Comparison of ENCODE assay signal across 20 cellular contexts in the genomic region with DNA sequence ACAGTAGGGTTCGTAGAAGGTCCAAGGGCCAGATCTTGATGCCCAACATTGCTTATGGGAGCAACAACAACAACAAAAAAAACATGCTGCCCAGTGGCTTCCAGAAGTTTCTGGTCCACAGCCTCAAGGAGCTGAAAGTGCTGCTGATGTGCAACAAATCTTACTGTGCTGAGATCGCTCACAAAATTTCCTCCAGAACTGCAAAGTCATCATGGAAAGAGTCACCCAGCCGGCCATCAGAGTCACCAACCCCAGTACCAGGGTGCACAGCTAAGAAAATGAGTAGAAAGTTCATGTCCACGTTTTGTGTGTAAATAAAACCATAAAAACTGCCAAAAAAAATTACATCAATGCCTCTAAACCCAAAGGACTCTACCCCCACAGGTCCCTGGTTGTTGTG. TPM values are rescaled to one million over a fixed set of nuclear protein-coding genes. Genes with fewer than 3 reads are reported as not detected.
DNase-seq lines count a peak whose midpoint lies in the region; ATAC-seq, FAIRE-seq and TF ChIP-seq lines count a peak whose summit lies in the region.
"Had no signal": no experiment of that assay in that cellular context is flagged by ENCODE, and none has a peak within 500 bp of the region (broad histone marks: within the 10 kb centered on the region; RNA-seq: fewer than 3 reads in every experiment).

No MANE protein-coding gene starts in this region.

- H3K27ac Mint-ChIP-seq in GM23338 (no peak overlapping the region; the same call in 1 of the 2 replicates), astrocyte (ENCODE audit: unreplicated experiment) (no peak overlapping the region)
- H3K27ac Mint-ChIP-seq in stimulated activated naive B cell treated with anti-CD40 and anti-IgM and Interleukin-4, amounts not matched to agents 10 μg/mL and 1 μg/mL and 100 μg/mL, for 72 hours = peak overlapping the region; percentile 97
- H3K27ac Mint-ChIP-seq: activated T-cell treated with anti-CD3 and anti-CD28 coated beads, Interleukin-2, amount 50 U/mL, for 72 hours had no signal

- H3K27ac ChIP-seq in GM23338 (ENCODE audit: low read depth) = no peak overlapping the region
- H3K27ac ChIP-seq in astrocyte (ENCODE audit: low read depth, low read length) = no peak overlapping the region
- peak overlapping the region; percentile 77 for H3K27ac ChIP-seq in lower lobe of right lung
- H3K27ac ChIP-seq: epithelial cell of prostate, SJCRH30 had no signal

- H3K4me3 ChIP-seq in GM23338 (peak overlapping the region; percentile 58; the same call in 1 of the 2 replicates), astrocyte (ENCODE audit: insufficient read depth, low read depth, low read length) (no peak overlapping the region), lower lobe of right lung (no peak overlapping the region)
- H3K4me3 ChIP-seq: body of pancreas, lung, SJCRH30 had no signal

- H3K79me2 ChIP-seq in GM23338 (replicated peaks; ENCODE audit: insufficient read depth) (no peaks in the 10 kb centered on the region), astrocyte (ENCODE audit: insufficient read depth, low read length) (no peaks in the 10 kb centered on the region)

- H3K4me3 Mint-ChIP-seq in GM23338 (peak overlapping the region; percentile 86; the same call in 2 of the 3 replicates), astrocyte (ENCODE audit: unreplicated experiment) (peak overlapping the region; percentile 12)
- H3K4me3 Mint-ChIP-seq in stimulated activated naive B cell treated with anti-CD40 and anti-IgM and Interleukin-4, amounts not matched to agents 10 μg/mL and 1 μg/mL and 100 μg/mL, for 72 hours = peak overlapping the region; percentile 88 to 89

- no peak overlapping the region for H3K9ac ChIP-seq in astrocyte (ENCODE audit: low read length)

- H3K4me1 Mint-ChIP-seq in GM23338 (peaks cover 30% of the 10 kb centered on the region), astrocyte (ENCODE audit: low read depth, unreplicated experiment) (peaks cover 3% of the 10 kb centered on the region)
- H3K4me1 Mint-ChIP-seq in stimulated activated naive B cell treated with anti-CD40 and anti-IgM and Interleukin-4, amounts not matched to agents 10 μg/mL and 1 μg/mL and 100 μg/mL, for 72 hours = peaks cover 54 to 74% of the 10 kb centered on the region in 2 donors

- DNase-seq in GM23338 (ENCODE audit: low spot score) = no peak
- no peak for DNase-seq in astrocyte (ENCODE audit: low read depth)
- no peak for DNase-seq in lower lobe of right lung
- DNase-seq in stimulated activated naive B cell treated with anti-CD40 and anti-IgM and Interleukin-4, amounts not matched to agents 10 μg/mL and 1 μg/mL and 100 μg/mL, for 72 hours = no peak
- DNase-seq in DMS53 treated with DMSO at 0.1 percent for 48 hours (lab: John Stamatoyannopoulos, UW; ENCODE audit: unreplicated experiment) = no peak
- DNase-seq: activated T-cell treated with anti-CD3 and anti-CD28 coated beads, Interleukin-2, amount 50 U/mL, for 72 hours; cortex of kidney; GDM1; naive thymus-derived CD8-positive, alpha-beta T cell; NCI-H146; SJCRH30; T-helper 17 cell had no signal

- peaks cover 8% of the 10 kb centered on the region; the same call in 1 of the 2 replicates for H3K9me2 ChIP-seq in GM23338 (ENCODE audit: insufficient read depth)

- ATAC-seq in GM23338 (no peak), lower lobe of right lung (no peak), GM19467 (IDR thresholded peaks at IDR 0.05; ENCODE audit: unreplicated experiment) (no peak), GM19397 (IDR thresholded peaks at IDR 0.05; ENCODE audit: unreplicated experiment) (no peak)
- ATAC-seq in stimulated activated naive B cell treated with anti-CD40 and anti-IgM and Interleukin-4, amounts not matched to agents 10 μg/mL and 1 μg/mL and 100 μg/mL, for 72 hours (replicated peaks) = no peak
- ATAC-seq: activated naive CD4-positive, alpha-beta T cell treated with anti-CD3 and anti-CD28 coated beads, Interleukin-2, amount 50 U/mL, for 72 hours; activated T-cell treated with anti-CD3 and anti-CD28 coated beads, Interleukin-2, amount 50 U/mL, for 72 hours; naive thymus-derived CD8-positive, alpha-beta T cell; T-helper 17 cell had no signal

- H3K9me3 Mint-ChIP-seq in GM23338 (no peaks in the 10 kb centered on the region; the same call in 2 of the 3 replicates), astrocyte (ENCODE audit: unreplicated experiment) (no peaks in the 10 kb centered on the region)
- H3K9me3 Mint-ChIP-seq in stimulated activated naive B cell treated with anti-CD40 and anti-IgM and Interleukin-4, amounts not matched to agents 10 μg/mL and 1 μg/mL and 100 μg/mL, for 72 hours = no peaks in the 10 kb centered on the region
- H3K9me3 Mint-ChIP-seq: activated naive CD4-positive, alpha-beta T cell treated with anti-CD3 and anti-CD28 coated beads, Interleukin-2, amount 50 U/mL, for 72 hours; activated T-cell treated with anti-CD3 and anti-CD28 coated beads, Interleukin-2, amount 50 U/mL, for 72 hours; naive thymus-derived CD8-positive, alpha-beta T cell had no signal

- peak overlapping the region; percentile 77 for H3K4me2 ChIP-seq in GM23338
- no peak overlapping the region for H3K4me2 ChIP-seq in astrocyte (ENCODE audit: low read length)

- intact Hi-C loops in lower lobe of right lung (cut with DNase I) = no loop called here

- peak overlapping the region; percentile 13; the same call in 1 of the 2 replicates for H2AFZ ChIP-seq in GM23338
- H2AFZ ChIP-seq in astrocyte (ENCODE audit: low read depth, low read length) = no peak overlapping the region

- H3F3A ChIP-seq in GM23338 (replicated peaks; ENCODE audit: low read depth) = 0 out of 2 replicates have a peak, but pooled peaks cover 3% of the 10 kb centered on the region

- H3K9me3 ChIP-seq in astrocyte (ENCODE audit: insufficient read depth, low read depth, low read length) = no peaks in the 10 kb centered on the region
- no peaks in the 10 kb centered on the region for H3K9me3 ChIP-seq in lower lobe of right lung
- H3K9me3 ChIP-seq: body of pancreas, SJCRH30 had no signal

- H4K20me1 ChIP-seq in GM23338 (replicated peaks; ENCODE audit: insufficient read depth) (no peaks in the 10 kb centered on the region), astrocyte (ENCODE audit: insufficient read depth, low read length) (no peaks in the 10 kb centered on the region)

- peaks cover 5% of the 10 kb centered on the region for H3K27me3 ChIP-seq in GM23338 (ENCODE audit: insufficient read depth)
- H3K27me3 ChIP-seq in astrocyte (ENCODE audit: insufficient read depth, low read length) = no peaks in the 10 kb centered on the region
- no peaks in the 10 kb centered on the region for H3K27me3 ChIP-seq in lower lobe of right lung (ENCODE audit: low read depth)
- H3K27me3 ChIP-seq: body of pancreas had no signal

- FAIRE-seq in astrocyte (lab: Jason Lieb, UNC) = no peak
- FAIRE-seq: frontal cortex, HTR-8/SVneo had no signal

- TF ChIP-seq CTCF in GM23338 (conservative IDR thresholded peaks at IDR 0.05; ENCODE audit: low read depth in 2 of 2) = no peak
- TF ChIP-seq CTCF in astrocyte (IDR thresholded peaks at IDR 0.05; ENCODE audit: insufficient read depth, low read depth, low read length) = no peak
- no peak for TF ChIP-seq CTCF in lower lobe of right lung (IDR thresholded peaks at IDR 0.05)

- no peaks in the 10 kb centered on the region for H3K36me3 ChIP-seq in GM23338 (ENCODE audit: insufficient read depth)
- H3K36me3 ChIP-seq in astrocyte (ENCODE audit: insufficient read depth, low read length) = no peaks in the 10 kb centered on the region
- H3K36me3 ChIP-seq in lower lobe of right lung = peaks cover 19% of the 10 kb centered on the region
- H3K36me3 ChIP-seq: SJCRH30 had no signal

- H3K4me1 ChIP-seq in GM23338 (ENCODE audit: insufficient read depth) (peaks cover 4% of the 10 kb centered on the region; the same call in 1 of the 2 replicates), astrocyte (ENCODE audit: insufficient read depth, low read length) (peaks cover 7% of the 10 kb centered on the region), lower lobe of right lung (peaks cover 53% of the 10 kb centered on the region)
- H3K4me1 ChIP-seq: SJCRH30 had no signal

- H3K27me3 Mint-ChIP-seq in GM23338 (ENCODE audit: insufficient read depth, low read depth, poor library complexity) (peaks cover 13% of the 10 kb centered on the region), astrocyte (ENCODE audit: low read depth, unreplicated experiment) (peaks cover 36% of the 10 kb centered on the region)
- no peaks in the 10 kb centered on the region for H3K27me3 Mint-ChIP-seq in stimulated activated naive B cell treated with anti-CD40 and anti-IgM and Interleukin-4, amounts not matched to agents 10 μg/mL and 1 μg/mL and 100 μg/mL, for 72 hours

- H3K36me3 Mint-ChIP-seq in GM23338 (ENCODE audit: low read depth) = peaks cover 8% of the 10 kb centered on the region
- peaks cover 3% of the 10 kb centered on the region for H3K36me3 Mint-ChIP-seq in astrocyte (ENCODE audit: low read depth, unreplicated experiment)
- peaks cover 52 to 81% of the 10 kb centered on the region in 2 donors for H3K36me3 Mint-ChIP-seq in stimulated activated naive B cell treated with anti-CD40 and anti-IgM and Interleukin-4, amounts not matched to agents 10 μg/mL and 1 μg/mL and 100 μg/mL, for 72 hours
- H3K36me3 Mint-ChIP-seq: activated naive CD4-positive, alpha-beta T cell treated with anti-CD3 and anti-CD28 coated beads, Interleukin-2, amount 50 U/mL, for 72 hours had no signal

TF ChIP-seq in GM23338, 12 proteins besides CTCF, POLR2A, EP300 and RAD21:
- TF ChIP-seq NANOG (IDR thresholded peaks at IDR 0.05; ENCODE audit: borderline replicate concordance) (no peak), ETS1 (IDR thresholded peaks at IDR 0.05) (no peak)
TF ChIP-seq in GM23338: peak in this region for 0.

RNA-seq across cellular contexts. Expression of gene HLA-DPB1, which starts 3.8 kb away (rescaled TPM):
- 32.1 and 37.6 TPM in 2 replicates for total RNA-seq in GM23338 (2014; rRNA removed; shearing (Covaris generic))
- polyA plus RNA-seq in GM23338 (2016; fragmentation: Nextera tagmentation; extraction: Ambion mirVana) = 19.8 and 22.0 TPM in 2 replicates
- total RNA-seq in astrocyte (2.7 and 3.4 TPM in 2 replicates), lower lobe of right lung (483 TPM)
- total RNA-seq: SJCRH30 had no signal

RNA-seq across cellular contexts. Expression of gene HLA-DPA1, which starts 6.1 kb away (rescaled TPM):
- 6.6 and 6.9 TPM in 2 replicates for total RNA-seq in GM23338 (2014; rRNA removed; shearing (Covaris generic))
- 3.9 and 4.1 TPM in 2 replicates for polyA plus RNA-seq in GM23338 (2016; fragmentation: Nextera tagmentation; extraction: Ambion mirVana)
- 0.50 and 1.7 TPM in 2 replicates for total RNA-seq in astrocyte
- total RNA-seq in lower lobe of right lung = 600 TPM
- total RNA-seq: SJCRH30 had no signal

Comparison
In these comparisons a context has a peak if more than half of its experiments do, and no peak if none do; other contexts are left out.
1. H3K4me3 Mint-ChIP-seq: peak in every context shown above with its lines; median percentile 88 in stimulated activated naive B cell treated with anti-CD40 and anti-IgM and Interleukin-4, amounts not matched to agents 10 μg/mL and 1 μg/mL and 100 μg/mL, for 72 hours; 86 in GM23338; 12 in astrocyte.
2. RNA of gene HLA-DPB1, which starts 3.8 kb away (total RNA-seq): 483 TPM in lower lobe of right lung (single experiment); 32.1 to 37.6 TPM in GM23338 and 2.7 to 3.4 TPM in astrocyte; every median in the first group is over 10 times any median in the second.
3. RNA of gene HLA-DPA1, which starts 6.1 kb away (total RNA-seq): 600 TPM in lower lobe of right lung (single experiment); 6.6 to 6.9 TPM in GM23338 and 0.50 to 1.7 TPM in astrocyte; every median in the first group is over 10 times any median in the second.